16 cellular contexts compared by ENCODE assay signal in genomic region chr11:114228401-114229061, GRCh38.
DNase-seq lines count a peak whose midpoint lies in the region; ATAC-seq and TF ChIP-seq lines count a peak whose summit lies in the region.
"Had no signal": no experiment of that assay in that cellular context is flagged by ENCODE, and none has a peak within 500 bp of the region (broad histone marks: within the 10 kb centered on the region; RNA-seq: fewer than 3 reads in every experiment).

No MANE protein-coding gene starts in this region.

- H3K9ac ChIP-seq in skeletal muscle tissue (ENCODE audit: low read depth in 1 of 3, low read length in 3 of 3): peak overlapping the region in 1 of 3 donors; percentile 10

- POLR2A ChIA-PET in MCF 10A (lab: Yijun Ruan, JAX): interaction anchor here (0.5 to 1.4 kb wide), 3 partner anchors 50 to 152 kb away, joined by 3 to 4 read pairs (median 3); no protein-coding TSS in a partner anchor

- no peak for TF ChIP-seq CTCF in MCF 10A (IDR thresholded peaks at IDR 0.05; ENCODE audit: unreplicated experiment)
- TF ChIP-seq CTCF in breast epithelium (IDR thresholded peaks at IDR 0.05): no peak
- no peak for TF ChIP-seq CTCF in glutamatergic neuron (IDR thresholded peaks at IDR 0.05; ENCODE audit: partially characterized antibody, unreplicated experiment)
- TF ChIP-seq CTCF in foreskin keratinocyte (conservative IDR thresholded peaks at IDR 0.05): no peak

- H3K27me3 ChIP-seq in breast epithelium (no peaks in the 10 kb centered on the region), skeletal muscle tissue (ENCODE audit: control insufficient read depth in 3 of 3, insufficient read depth in 3 of 3, low read length in 3 of 3) (no peaks in the 10 kb centered on the region), foreskin keratinocyte (no peaks in the 10 kb centered on the region)
- H3K27me3 ChIP-seq: Peyer's patch had no signal

- DNase-seq in MCF 10A (ENCODE audit: unreplicated experiment): no peak
- DNase-seq in breast epithelium (ENCODE audit: low spot score in 2 of 2): no peak
- peak; percentile 78 for DNase-seq in NCI-H82 treated with DMSO at 0.1 percent for 48 hours (lab: John Stamatoyannopoulos, UW; ENCODE audit: unreplicated experiment)
- DNase-seq in glutamatergic neuron: peak; percentile 48
- no peak for DNase-seq in foreskin keratinocyte
- no peak for DNase-seq in epidermal melanocyte (ENCODE audit: insufficient read length, low spot score)
- DNase-seq: activated CD4-positive, alpha-beta T cell treated with anti-CD3 and anti-CD28 coated beads for 36 hours; activated naive CD4-positive, alpha-beta T cell treated with anti-CD3 and anti-CD28 coated beads, Interleukin-2, amount 50 U/mL, for 16 hours; GF-D8; KBM-7; NCI-H526 treated with DMSO at 0.1 percent for 48 hours; Peyer's patch; stimulated activated CD4-positive, alpha-beta T cell treated with anti-CD3 and anti-CD28 coated beads, Interleukin-12 subunit alpha, Interleukin-12 subunit beta, amount 100 ng/mL, for 4 hours; T-helper 17 cell had no signal

- H3K4me1 ChIP-seq in breast epithelium (no peaks in the 10 kb centered on the region), skeletal muscle tissue (ENCODE audit: control insufficient read depth in 3 of 3, insufficient read depth in 3 of 3, low read length in 3 of 3) (peaks cover 46 to 86% (median 85%) of the 10 kb centered on the region in 3 donors), foreskin keratinocyte (no peaks in the 10 kb centered on the region)

- no peaks in the 10 kb centered on the region for H3K9me3 Mint-ChIP-seq in MCF 10A (ENCODE audit: unreplicated experiment)
- no peaks in the 10 kb centered on the region for H3K9me3 Mint-ChIP-seq in glutamatergic neuron (ENCODE audit: unreplicated experiment)

- ATAC-seq in foreskin keratinocyte (no peak), HG02571 (IDR thresholded peaks at IDR 0.05; ENCODE audit: unreplicated experiment) (no peak)
- ATAC-seq: activated CD4-positive, alpha-beta T cell treated with anti-CD3 and anti-CD28 coated beads for 36 hours; T-helper 17 cell had no signal

- BruUV-seq in MCF 10A (replicated peaks; lab: Mats Ljungman, UMichigan): no TSS peak

- peak overlapping the region; percentile 20 for H3K27ac Mint-ChIP-seq in MCF 10A (ENCODE audit: low read depth, unreplicated experiment)
- peak overlapping the region; percentile 92 for H3K27ac Mint-ChIP-seq in glutamatergic neuron (ENCODE audit: unreplicated experiment)
- H3K27ac Mint-ChIP-seq: activated CD4-positive, alpha-beta T cell treated with anti-CD3 and anti-CD28 coated beads for 36 hours; T-helper 17 cell had no signal

- no peak for TF ChIP-seq POLR2A in breast epithelium (IDR thresholded peaks at IDR 0.05)

- intact Hi-C loops in MCF 10A (cut with micrococcal nuclease) (no loop called here), breast epithelium (cut with DNase I; ENCODE audit: low total_unique reads) (no loop called here)

- H3K36me3 Mint-ChIP-seq in MCF 10A (ENCODE audit: insufficient read depth, unreplicated experiment): no peaks in the 10 kb centered on the region
- H3K36me3 Mint-ChIP-seq in glutamatergic neuron (ENCODE audit: unreplicated experiment): no peaks in the 10 kb centered on the region

- CTCF ChIA-PET in MCF 10A (lab: Yijun Ruan, JAX): interaction anchor here (0.6 to 1.4 kb wide), 3 partner anchors 13 to 234 kb away, joined by 3 to 4 read pairs (median 4); no protein-coding TSS in a partner anchor

- H3K4me3 ChIP-seq in breast epithelium (peak overlapping the region in 1 of 3 donors; percentile 32), skeletal muscle tissue (ENCODE audit: low read length in 3 of 3) (no peak overlapping the region)
- H3K4me3 ChIP-seq: Peyer's patch had no signal

- H3K9me3 ChIP-seq in breast epithelium (no peaks in the 10 kb centered on the region), skeletal muscle tissue (ENCODE audit: control insufficient read depth in 3 of 3, low read length in 3 of 3) (no peaks in the 10 kb centered on the region)
- H3K9me3 ChIP-seq: Peyer's patch had no signal

- H3K27me3 Mint-ChIP-seq in MCF 10A (ENCODE audit: insufficient read depth, unreplicated experiment) (no peaks in the 10 kb centered on the region), glutamatergic neuron (ENCODE audit: unreplicated experiment) (peaks cover 8% of the 10 kb centered on the region)
- H3K27me3 Mint-ChIP-seq: activated CD4-positive, alpha-beta T cell treated with anti-CD3 and anti-CD28 coated beads for 36 hours; T-helper 17 cell had no signal

- H3K36me3 ChIP-seq in breast epithelium: no peaks in the 10 kb centered on the region
- H3K36me3 ChIP-seq in skeletal muscle tissue (ENCODE audit: control insufficient read depth in 3 of 3, insufficient read depth in 3 of 3, low read length in 3 of 3): peaks cover 3 to 6% (median 4%) of the 10 kb centered on the region in 3 donors

- H3K4me3 Mint-ChIP-seq in MCF 10A (ENCODE audit: unreplicated experiment): no peak overlapping the region
- H3K4me3 Mint-ChIP-seq in glutamatergic neuron (ENCODE audit: unreplicated experiment): no peak overlapping the region
- H3K4me3 Mint-ChIP-seq: activated CD4-positive, alpha-beta T cell treated with anti-CD3 and anti-CD28 coated beads for 36 hours; T-helper 17 cell had no signal

- H3K27ac ChIP-seq in breast epithelium (peak overlapping the region in 1 of 2 donors; percentile 16), skeletal muscle tissue (ENCODE audit: low read depth, low read length) (peak overlapping the region; percentile 32), foreskin keratinocyte (no peak overlapping the region)

- H3K4me1 Mint-ChIP-seq in MCF 10A (ENCODE audit: insufficient read depth, unreplicated experiment) (peaks cover 59% of the 10 kb centered on the region), glutamatergic neuron (ENCODE audit: low read depth, unreplicated experiment) (peaks cover 33% of the 10 kb centered on the region)

Comparison
In these comparisons a context has a peak if more than half of its experiments do, and no peak if none do; other contexts are left out.
1. DNase-seq: peak in NCI-H82 treated with DMSO at 0.1 percent for 48 hours (single experiment) and glutamatergic neuron (single experiment); none in MCF 10A (single experiment), breast epithelium (0 of 2), foreskin keratinocyte (0 of 2) and epidermal melanocyte (single experiment).